In the genomic region with DNA sequence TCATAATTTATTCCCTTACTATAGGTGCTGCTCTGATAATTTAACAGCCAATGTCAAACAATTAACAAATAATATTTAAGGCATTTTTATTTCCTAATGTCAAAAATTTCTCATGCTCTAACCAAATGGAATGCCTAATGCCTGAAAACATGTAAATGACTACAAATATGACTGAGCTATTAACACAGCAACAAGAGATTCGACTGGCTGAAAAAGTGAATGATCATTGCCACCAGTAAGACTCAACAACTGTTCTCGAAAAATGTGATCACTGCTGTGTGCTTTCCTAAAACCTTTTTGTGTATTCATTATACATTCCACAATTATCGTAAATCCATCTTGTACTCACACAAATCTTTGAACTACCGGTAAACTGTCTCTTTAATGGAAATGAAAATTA, we compare ENCODE assay signal across 23 cellular contexts.
DNase-seq lines count a peak whose midpoint lies in the region; ATAC-seq and TF ChIP-seq lines count a peak whose summit lies in the region.
"Had no signal": no experiment of that assay in that cellular context is flagged by ENCODE, and none has a peak within 500 bp of the region (broad histone marks: within the 10 kb centered on the region; RNA-seq: fewer than 3 reads in every experiment).

No MANE protein-coding gene starts in this region.

- TF ChIP-seq EP300 in gastroesophageal sphincter (IDR thresholded peaks at IDR 0.05): no peak

- DNase-seq in Ammon's horn (ENCODE audit: low spot score): peak; percentile 8
- no peak for DNase-seq in COLO668 (lab: John Stamatoyannopoulos, UW; ENCODE audit: unreplicated experiment)
- DNase-seq in NCI-H226: no peak
- DNase-seq: activated CD4-positive, alpha-beta memory T cell treated with anti-CD3 and anti-CD28 coated beads for 36 hours; activated naive CD8-positive, alpha-beta T cell treated with anti-CD3 and anti-CD28 coated beads for 36 hours; central memory CD4-positive, alpha-beta T cell; DND-41; head of caudate nucleus; left ventricle myocardium inferior; NCI-H187; ovary; retina; spleen; stimulated activated CD4-positive, alpha-beta T cell treated with anti-CD3 and anti-CD28 coated beads, Interleukin-2, amount 100 ng/mL, for 48 hours had no signal

- no peaks in the 10 kb centered on the region for H4K20me1 ChIP-seq in SU-DHL-6 (ENCODE audit: low read depth, low read length)
- H4K20me1 ChIP-seq: BLaER1 treated with 17β-estradiol and CSF1 and Interleukin-3, amounts not matched to agents 10 nM and 100 nM had no signal

- no peaks in the 10 kb centered on the region for H3F3A ChIP-seq in SU-DHL-6 (ENCODE audit: insufficient read depth)

- peak overlapping the region; percentile 66 for H2AFZ ChIP-seq in SU-DHL-6 (ENCODE audit: low read depth, low read length, severe bottlenecking)

- peaks cover 60% of the 10 kb centered on the region for H3K36me3 ChIP-seq in HUES6 (ENCODE audit: control insufficient read depth, insufficient read depth, low read length)
- no peaks in the 10 kb centered on the region for H3K36me3 ChIP-seq in SU-DHL-6 (ENCODE audit: low read length)
- H3K36me3 ChIP-seq in iPS-18a (ENCODE audit: control insufficient read depth, low read depth, low read length): peaks cover 48% of the 10 kb centered on the region
- no peaks in the 10 kb centered on the region for H3K36me3 ChIP-seq in gastroesophageal sphincter
- H3K36me3 ChIP-seq: BLaER1 treated with 17β-estradiol and CSF1 and Interleukin-3, amounts not matched to agents 10 nM and 100 nM; left ventricle myocardium inferior; ovary; spleen had no signal

- peaks cover 43% of the 10 kb centered on the region for H3K4me1 ChIP-seq in HUES6 (ENCODE audit: control insufficient read depth, insufficient read depth, low read length)
- peaks cover 39% of the 10 kb centered on the region for H3K4me1 ChIP-seq in iPS-18a (ENCODE audit: control insufficient read depth, low read depth, low read length)
- H3K4me1 ChIP-seq in gastroesophageal sphincter: no peaks in the 10 kb centered on the region
- H3K4me1 ChIP-seq: left ventricle myocardium inferior, spleen had no signal

- H3K9me3 ChIP-seq in HUES6 (ENCODE audit: control insufficient read depth, insufficient read depth, low read depth, low read length) (no peaks in the 10 kb centered on the region), SU-DHL-6 (ENCODE audit: insufficient read depth, low read length) (no peaks in the 10 kb centered on the region), iPS-18a (ENCODE audit: control insufficient read depth, low read depth, low read length) (no peaks in the 10 kb centered on the region), gastroesophageal sphincter (no peaks in the 10 kb centered on the region)
- H3K9me3 ChIP-seq: BLaER1 treated with 17β-estradiol and CSF1 and Interleukin-3, amounts not matched to agents 10 nM and 100 nM; Caco-2; left ventricle myocardium inferior; ovary; spleen had no signal

- H3K4me2 ChIP-seq in SU-DHL-6 (ENCODE audit: low read depth, low read length, poor library complexity, severe bottlenecking): peak overlapping the region; percentile 36
- H3K4me2 ChIP-seq: BLaER1 treated with 17β-estradiol and CSF1 and Interleukin-3, amounts not matched to agents 10 nM and 100 nM had no signal

- 61 to 83% methylated on average over 4 of the region's 4 CpGs for WGBS in gastroesophageal sphincter (ENCODE audit: low coverage in 1 of 2), 2 donors

- H3K9ac ChIP-seq in HUES6 (ENCODE audit: low read length): peak overlapping the region; percentile 93
- no peak overlapping the region for H3K9ac ChIP-seq in SU-DHL-6 (ENCODE audit: low read length)
- H3K9ac ChIP-seq in iPS-18a (ENCODE audit: low read length): peak overlapping the region; percentile 74
- H3K9ac ChIP-seq: BLaER1 treated with 17β-estradiol and CSF1 and Interleukin-3, amounts not matched to agents 10 nM and 100 nM had no signal

- ATAC-seq in gastroesophageal sphincter: no peak
- ATAC-seq in GM21447 (IDR thresholded peaks at IDR 0.05; ENCODE audit: unreplicated experiment): no peak
- ATAC-seq: natural killer cell treated with Interleukin-12 subunit alpha and Interleukin-12 subunit beta and Interleukin-15 and Interleukin-18, amount 100 ng/mL, for 72 hours; stimulated activated effector memory CD8-positive, alpha-beta T cell treated with anti-CD3 and anti-CD28 coated beads, Interleukin-12 subunit alpha, Interleukin-12 subunit beta, amount 100 ng/mL, for 72 hours had no signal

- H3K79me2 ChIP-seq in SU-DHL-6 (ENCODE audit: insufficient read depth, low read length): no peaks in the 10 kb centered on the region

- TF ChIP-seq POLR2A in gastroesophageal sphincter (IDR thresholded peaks at IDR 0.05): no peak

- peak overlapping the region; percentile 71 for H3K4me3 ChIP-seq in HUES6 (ENCODE audit: low read depth, low read length)
- H3K4me3 ChIP-seq in SU-DHL-6 (ENCODE audit: insufficient read depth, low read length, poor library complexity, severe bottlenecking): no peak overlapping the region
- H3K4me3 ChIP-seq in iPS-18a (ENCODE audit: low read length): peak overlapping the region; percentile 72
- H3K4me3 ChIP-seq in gastroesophageal sphincter: no peak overlapping the region
- H3K4me3 ChIP-seq: BLaER1 treated with 17β-estradiol and CSF1 and Interleukin-3, amounts not matched to agents 10 nM and 100 nM; left ventricle myocardium inferior; ovary; spleen had no signal

- no peaks in the 10 kb centered on the region for H3K9me2 ChIP-seq in SU-DHL-6 (replicated peaks; ENCODE audit: insufficient read depth, low read length)

- TF ChIP-seq CTCF in SU-DHL-6 (IDR thresholded peaks at IDR 0.05; ENCODE audit: insufficient read depth, low read length, poor library complexity, severe bottlenecking) (no peak), gastroesophageal sphincter (IDR thresholded peaks at IDR 0.05) (no peak)

- H3K27me3 ChIP-seq in HUES6 (ENCODE audit: control insufficient read depth, insufficient read depth, low read length) (no peaks in the 10 kb centered on the region), SU-DHL-6 (ENCODE audit: low read length) (no peaks in the 10 kb centered on the region), iPS-18a (ENCODE audit: control insufficient read depth, insufficient read depth, low read length) (no peaks in the 10 kb centered on the region), gastroesophageal sphincter (no peaks in the 10 kb centered on the region)
- H3K27me3 ChIP-seq: BLaER1 treated with 17β-estradiol and CSF1 and Interleukin-3, amounts not matched to agents 10 nM and 100 nM; ovary; spleen had no signal

- H3K27ac ChIP-seq in HUES6 (ENCODE audit: low read depth, low read length) (peak overlapping the region; percentile 96), SU-DHL-6 (ENCODE audit: low read depth, low read length) (no peak overlapping the region), iPS-18a (ENCODE audit: low read length) (peak overlapping the region; percentile 80), gastroesophageal sphincter (no peak overlapping the region)
- H3K27ac ChIP-seq: BLaER1 treated with 17β-estradiol and CSF1 and Interleukin-3, amounts not matched to agents 10 nM and 100 nM; left ventricle myocardium inferior; ovary; spleen had no signal

Comparison
In these comparisons a context has a peak if more than half of its experiments do, and no peak if none do; other contexts are left out.
1. H3K27ac ChIP-seq: peak in HUES6 (single experiment) and iPS-18a (single experiment); none in SU-DHL-6 (single experiment) and gastroesophageal sphincter (0 of 4).
2. H3K4me3 ChIP-seq: peak in HUES6 (single experiment) and iPS-18a (single experiment); none in SU-DHL-6 (single experiment) and gastroesophageal sphincter (0 of 2).